25 cellular contexts compared by ENCODE assay signal in genomic region chr3:20700702-20701101, GRCh38.
DNase-seq lines count a peak whose midpoint lies in the region; TF ChIP-seq lines count a peak whose summit lies in the region.
"Had no signal": no experiment of that assay in that cellular context is flagged by ENCODE, and none has a peak within 500 bp of the region (broad histone marks: within the 10 kb centered on the region; RNA-seq: fewer than 3 reads in every experiment).

No MANE protein-coding gene starts in this region.

- H3K9me3 Mint-ChIP-seq in chondrocyte (ENCODE audit: low read depth), result no peaks in the 10 kb centered on the region
- H3K9me3 Mint-ChIP-seq: HFFc6 had no signal

- H3K4me3 Mint-ChIP-seq in chondrocyte (ENCODE audit: unreplicated experiment), result no peak overlapping the region
- H3K4me3 Mint-ChIP-seq: activated CD4-positive, alpha-beta memory T cell treated with anti-CD3 and anti-CD28 coated beads for 36 hours; activated naive CD8-positive, alpha-beta T cell treated with anti-CD3 and anti-CD28 coated beads, Interleukin-2, amount 50 U/mL, for 24 hours; HFFc6; IgD-negative memory B cell; natural killer cell treated with Interleukin-12 subunit alpha and Interleukin-12 subunit beta and Interleukin-15 and Interleukin-18, amount 100 ng/mL, for 72 hours had no signal

- H3K27ac Mint-ChIP-seq in chondrocyte (ENCODE audit: unreplicated experiment), result no peak overlapping the region
- H3K27ac Mint-ChIP-seq: activated CD4-positive, alpha-beta memory T cell treated with anti-CD3 and anti-CD28 coated beads for 36 hours; activated naive CD8-positive, alpha-beta T cell treated with anti-CD3 and anti-CD28 coated beads, Interleukin-2, amount 50 U/mL, for 24 hours; HFFc6; IgD-negative memory B cell; natural killer cell treated with Interleukin-12 subunit alpha and Interleukin-12 subunit beta and Interleukin-15 and Interleukin-18, amount 100 ng/mL, for 72 hours had no signal

- TF ChIP-seq CTCF in chondrocyte (IDR thresholded peaks at IDR 0.05), result no peak

- H3K27me3 Mint-ChIP-seq in chondrocyte (ENCODE audit: low read depth), result peaks cover 2% of the 10 kb centered on the region
- H3K27me3 Mint-ChIP-seq: activated CD4-positive, alpha-beta memory T cell treated with anti-CD3 and anti-CD28 coated beads for 36 hours; activated naive CD8-positive, alpha-beta T cell treated with anti-CD3 and anti-CD28 coated beads, Interleukin-2, amount 50 U/mL, for 24 hours; IgD-negative memory B cell; natural killer cell treated with Interleukin-12 subunit alpha and Interleukin-12 subunit beta and Interleukin-15 and Interleukin-18, amount 100 ng/mL, for 72 hours had no signal

- H3K4me1 Mint-ChIP-seq in chondrocyte (ENCODE audit: low read depth), result peaks cover 3% of the 10 kb centered on the region
- H3K4me1 Mint-ChIP-seq: activated naive CD8-positive, alpha-beta T cell treated with anti-CD3 and anti-CD28 coated beads, Interleukin-2, amount 50 U/mL, for 24 hours; IgD-negative memory B cell had no signal

- DNase-seq in NCI-H82 (lab: John Stamatoyannopoulos, UW), result peak; percentile 4
- no peak for DNase-seq in NCI-H82 treated with DMSO at 0.1 percent for 48 hours (lab: John Stamatoyannopoulos, UW; ENCODE audit: unreplicated experiment)
- DNase-seq in NCI-H1694 treated with DMSO at 0.1 percent for 48 hours (lab: John Stamatoyannopoulos, UW), result peak; percentile 38
- DNase-seq in astrocyte of the hippocampus (ENCODE audit: low read depth, low spot score), result peak; percentile 55
- DNase-seq in putamen (ENCODE audit: low spot score), result peak; percentile 17
- no peak for DNase-seq in chondrocyte (ENCODE audit: low spot score)
- no peak for DNase-seq in middle frontal gyrus (ENCODE audit: extremely low spot score, low spot score)
- DNase-seq in KG1 (lab: John Stamatoyannopoulos, UW), result no peak
- DNase-seq: activated CD4-positive, alpha-beta memory T cell treated with anti-CD3 and anti-CD28 coated beads for 36 hours; activated CD4-positive, CD25-positive, alpha-beta regulatory T cell treated with anti-CD3 and anti-CD28 coated beads, Interleukin-2, amount 50 U/mL, for 72 hours; activated CD8-positive, alpha-beta memory T cell treated with anti-CD3 and anti-CD28 coated beads, Interleukin-2, amount 50 U/mL, for 4 hours; activated naive CD4-positive, alpha-beta T cell; activated naive CD8-positive, alpha-beta T cell treated with anti-CD3 and anti-CD28 coated beads, Interleukin-2, amount 50 U/mL, for 24 hours; Calu3; GOT3; HFFc6; NCI-H1930; NCI-H510A; NK-92 treated with Interleukin-12 subunit alpha and Interleukin-12 subunit beta, amount 100 ng/mL, for 24 hours; PC-3; stimulated activated naive CD4-positive, alpha-beta T cell treated with Interleukin-2 at 50 U/mL for 16 hours; T-helper 2 cell; upper lobe of left lung had no signal

- no peaks in the 10 kb centered on the region for H3K36me3 Mint-ChIP-seq in chondrocyte (ENCODE audit: low read depth)
- H3K36me3 Mint-ChIP-seq: activated CD4-positive, alpha-beta memory T cell treated with anti-CD3 and anti-CD28 coated beads for 36 hours; natural killer cell treated with Interleukin-12 subunit alpha and Interleukin-12 subunit beta and Interleukin-15 and Interleukin-18, amount 100 ng/mL, for 72 hours had no signal

Comparison
In these comparisons a context has a peak if more than half of its experiments do, and no peak if none do; other contexts are left out.
1. DNase-seq: peak in NCI-H82 (single experiment), NCI-H1694 treated with DMSO at 0.1 percent for 48 hours (single experiment), astrocyte of the hippocampus (single experiment) and putamen (single experiment); none in NCI-H82 treated with DMSO at 0.1 percent for 48 hours (single experiment), chondrocyte (single experiment), middle frontal gyrus (single experiment) and KG1 (single experiment).